In genomic region chr10:34689053-34689452, GRCh38 we compare ENCODE assay signal across 1 cellular context.
TF ChIP-seq lines count a peak whose summit lies in the region.

No MANE protein-coding gene starts in this region.

TF ChIP-seq in GM23338, 12 proteins besides CTCF, POLR2A, EP300 and RAD21 (continued from another document):
- TF ChIP-seq REST (IDR thresholded peaks at IDR 0.05; ENCODE audit: unreplicated experiment) (no peak), EZH2phosphoT487 (IDR thresholded peaks at IDR 0.05; ENCODE audit: unreplicated experiment) (no peak), STAT1 (IDR thresholded peaks at IDR 0.05; ENCODE audit: unreplicated experiment) (no peak), CREB1 (CRISPR knock-in tag; IDR thresholded peaks at IDR 0.05; ENCODE audit: low read depth) (no peak), ZNF462 (CRISPR knock-in tag; IDR thresholded peaks at IDR 0.05) (no peak)
TF ChIP-seq in GM23338: peak in this region for 0.
